Comparison of ENCODE assay signal across 30 cellular contexts in genomic region chr2:36393738-36394256, GRCh38. TPM values are rescaled to one million over a fixed set of nuclear protein-coding genes. Genes with fewer than 3 reads are reported as not detected.
A peak's percentile ranks its signal among the peaks of the same experiment; 100 is the strongest.
DNase-seq lines count a peak whose midpoint lies in the region; ATAC-seq and TF ChIP-seq lines count a peak whose summit lies in the region.
"Had no signal": no experiment of that assay in that cellular context is flagged by ENCODE, and none has a peak within 500 bp of the region (broad histone marks: within the 10 kb centered on the region; RNA-seq: fewer than 3 reads in every experiment).

No MANE protein-coding gene starts in this region.

- no peak for DNase-seq in left ventricle myocardium superior
- no peak for DNase-seq in Right ventricle myocardium inferior (ENCODE audit: missing footprints)
- no peak for DNase-seq in WTC11 (ENCODE audit: low spot score)
- no peak for DNase-seq in BE2C
- no peak for DNase-seq in midbrain (lab: John Stamatoyannopoulos, UW)
- DNase-seq in activated T-helper 2 cell treated with anti-CD3 and anti-CD28 coated beads, Interferon-gamma antibody, Interleukin-2, Interleukin-4, amounts not matched to agents 10 μg/mL and 5 μg/mL and 100 μg/mL, durations not matched to agents 14 hours and 24 hours and 36 hours (ENCODE audit: low spot score): no peak
- DNase-seq: ACHN; activated CD4-positive, alpha-beta T cell treated with anti-CD3 and anti-CD28 coated beads for 48 hours; activated naive CD4-positive, alpha-beta T cell treated with Interleukin-2 at 50 U/mL for 16 hours; activated T-cell treated with anti-CD3 and anti-CD28 coated beads, Interleukin-2, amount 50 U/mL, for 4 hours; adrenal gland; brain microvascular endothelial cell; C1 segment of cervical spinal cord; Calu3; colonic mucosa; endodermal cell; hippocampal formation; KG1; MV-4-11; NCI-H146; NCI-H2171 treated with DMSO at 0.1 percent for 48 hours; NCI-H524; nucleus accumbens; PC-9; T-helper 17 cell; upper lobe of left lung had no signal

- no peaks in the 10 kb centered on the region for H3K4me1 ChIP-seq in BE2C

- H3K9me3 ChIP-seq in neural cell (ENCODE audit: low read length) (no peaks in the 10 kb centered on the region), BE2C (no peaks in the 10 kb centered on the region)
- H3K9me3 ChIP-seq: adrenal gland, colonic mucosa, gastroesophageal sphincter, upper lobe of left lung had no signal

- no peak overlapping the region for H3K4me2 ChIP-seq in neural cell (ENCODE audit: low read length)
- H3K4me2 ChIP-seq: PC-9 had no signal

- peaks cover 3% of the 10 kb centered on the region; the same call in 1 of the 2 replicates for H3K36me3 Mint-ChIP-seq in WTC11
- no peaks in the 10 kb centered on the region for H3K36me3 Mint-ChIP-seq in activated T-helper 2 cell treated with anti-CD3 and anti-CD28 coated beads, Interferon-gamma antibody, Interleukin-2, Interleukin-4, amounts not matched to agents 10 μg/mL and 5 μg/mL and 100 μg/mL, durations not matched to agents 14 hours and 24 hours and 36 hours (ENCODE audit: low read depth)

- H3F3A ChIP-seq in neural cell (ENCODE audit: insufficient read depth, low read length, poor library complexity, severe bottlenecking): no peaks in the 10 kb centered on the region

- peak overlapping the region; percentile 12 for H3K27ac ChIP-seq in neural cell (ENCODE audit: low read length)
- H3K27ac ChIP-seq: adrenal gland, brain microvascular endothelial cell, PC-9 had no signal

- H3K4me3 Mint-ChIP-seq in WTC11: no peak overlapping the region
- H3K4me3 Mint-ChIP-seq in activated T-helper 2 cell treated with anti-CD3 and anti-CD28 coated beads, Interferon-gamma antibody, Interleukin-2, Interleukin-4, amounts not matched to agents 10 μg/mL and 5 μg/mL and 100 μg/mL, durations not matched to agents 14 hours and 24 hours and 36 hours (ENCODE audit: low read depth): no peak overlapping the region
- H3K4me3 Mint-ChIP-seq: activated T-cell treated with anti-CD3 and anti-CD28 coated beads, Interleukin-2, amount 50 U/mL, for 4 hours; endodermal cell; T-helper 17 cell had no signal

- peaks cover 38% of the 10 kb centered on the region for H3K4me1 Mint-ChIP-seq in WTC11
- no peaks in the 10 kb centered on the region for H3K4me1 Mint-ChIP-seq in activated T-helper 2 cell treated with anti-CD3 and anti-CD28 coated beads, Interferon-gamma antibody, Interleukin-2, Interleukin-4, amounts not matched to agents 10 μg/mL and 5 μg/mL and 100 μg/mL, durations not matched to agents 14 hours and 24 hours and 36 hours (ENCODE audit: low read depth)

- H4K20me1 ChIP-seq in neural cell (ENCODE audit: insufficient read depth): no peaks in the 10 kb centered on the region

- H3K9ac ChIP-seq in neural cell (ENCODE audit: low read length): no peak overlapping the region

- no peaks in the 10 kb centered on the region for H3K9me2 ChIP-seq in neural cell (ENCODE audit: insufficient read depth, low read length)

- peak overlapping the region; percentile 6 for H3K27ac Mint-ChIP-seq in WTC11
- no peak overlapping the region for H3K27ac Mint-ChIP-seq in activated T-helper 2 cell treated with anti-CD3 and anti-CD28 coated beads, Interferon-gamma antibody, Interleukin-2, Interleukin-4, amounts not matched to agents 10 μg/mL and 5 μg/mL and 100 μg/mL, durations not matched to agents 14 hours and 24 hours and 36 hours
- H3K27ac Mint-ChIP-seq: endodermal cell, T-helper 17 cell had no signal

- H3K9me3 Mint-ChIP-seq in WTC11: no peaks in the 10 kb centered on the region
- H3K9me3 Mint-ChIP-seq in activated T-helper 2 cell treated with anti-CD3 and anti-CD28 coated beads, Interferon-gamma antibody, Interleukin-2, Interleukin-4, amounts not matched to agents 10 μg/mL and 5 μg/mL and 100 μg/mL, durations not matched to agents 14 hours and 24 hours and 36 hours: no peaks in the 10 kb centered on the region
- H3K9me3 Mint-ChIP-seq: activated T-cell treated with anti-CD3 and anti-CD28 coated beads, Interleukin-2, amount 50 U/mL, for 4 hours; endodermal cell had no signal

- no peaks in the 10 kb centered on the region for H3K27me3 Mint-ChIP-seq in WTC11 (ENCODE audit: low read depth)
- H3K27me3 Mint-ChIP-seq in activated T-helper 2 cell treated with anti-CD3 and anti-CD28 coated beads, Interferon-gamma antibody, Interleukin-2, Interleukin-4, amounts not matched to agents 10 μg/mL and 5 μg/mL and 100 μg/mL, durations not matched to agents 14 hours and 24 hours and 36 hours (ENCODE audit: low read depth): peaks cover 10% of the 10 kb centered on the region

- ATAC-seq in left ventricle myocardium superior: peak; percentile 25
- ATAC-seq in Right ventricle myocardium inferior: no peak
- no peak for ATAC-seq in WTC11
- ATAC-seq in GM21737 (IDR thresholded peaks at IDR 0.05; ENCODE audit: unreplicated experiment): no peak
- ATAC-seq: activated T-cell treated with anti-CD3 and anti-CD28 coated beads, Interleukin-2, amount 50 U/mL, for 4 hours; gastroesophageal sphincter; T-helper 17 cell had no signal

- no peak overlapping the region for H2AFZ ChIP-seq in neural cell (ENCODE audit: low read depth, low read length)
- H2AFZ ChIP-seq: PC-9 had no signal

- no peak for TF ChIP-seq RAD21 in neural cell (conservative IDR thresholded peaks at IDR 0.05)

- intact Hi-C loops in left ventricle myocardium superior (cut with micrococcal nuclease): no loop called here
- intact Hi-C loops in Right ventricle myocardium inferior (cut with DNase I): no loop called here
- intact Hi-C loops in activated T-helper 2 cell treated with anti-CD3 and anti-CD28 coated beads, Interferon-gamma antibody, Interleukin-2, Interleukin-4, amounts not matched to agents 10 μg/mL and 5 μg/mL and 100 μg/mL, durations not matched to agents 14 hours and 24 hours and 36 hours (cut with micrococcal nuclease): no loop called here

- no peaks in the 10 kb centered on the region for H3K36me3 ChIP-seq in neural cell (ENCODE audit: insufficient read depth, low read length)
- no peaks in the 10 kb centered on the region for H3K36me3 ChIP-seq in BE2C
- H3K36me3 ChIP-seq: adrenal gland, colonic mucosa had no signal

- H3K27me3 ChIP-seq in neural cell (ENCODE audit: insufficient read depth, low read depth, low read length) (no peaks in the 10 kb centered on the region), BE2C (peaks cover 7% of the 10 kb centered on the region; the same call in 1 of the 2 replicates)
- H3K27me3 ChIP-seq: adrenal gland, brain microvascular endothelial cell, colonic mucosa, gastroesophageal sphincter, upper lobe of left lung had no signal

- no peak for TF ChIP-seq CTCF in WTC11 (IDR thresholded peaks at IDR 0.05)
- TF ChIP-seq CTCF in neural cell (IDR thresholded peaks at IDR 0.05; ENCODE audit: poor library complexity, severe bottlenecking): no peak
- TF ChIP-seq CTCF in BE2C (IDR thresholded peaks at IDR 0.05; ENCODE audit: low read depth, low read length): no peak

- no peak for TF ChIP-seq EP300 in neural cell (conservative IDR thresholded peaks at IDR 0.05; ENCODE audit: poor library complexity, severe bottlenecking)

- POLR2A ChIA-PET in WTC11 (lab: Charles Lee): no interaction called here

- H3K79me2 ChIP-seq in neural cell (replicated peaks; ENCODE audit: insufficient read depth, low read length): no peaks in the 10 kb centered on the region

- H3K4me3 ChIP-seq in neural cell (ENCODE audit: low read length): no peak overlapping the region
- no peak overlapping the region for H3K4me3 ChIP-seq in BE2C (ENCODE audit: low read depth, low read length)
- H3K4me3 ChIP-seq: adrenal gland, colonic mucosa, gastroesophageal sphincter, PC-9, skin epidermis, upper lobe of left lung had no signal

- CTCF ChIA-PET in WTC11 (lab: Charles Lee): interaction anchor here (0.8 to 1.4 kb wide), 3 partner anchors 18 to 377 kb away, joined by 3 to 10 read pairs (median 5); no protein-coding TSS in a partner anchor

TF ChIP-seq in WTC11, 78 proteins besides CTCF, POLR2A, EP300 and RAD21 (continues in another document):
- no peak for TF ChIP-seq SOX15 (CRISPR knock-in tag; IDR thresholded peaks at IDR 0.05)

TF ChIP-seq in neural cell, 6 proteins besides CTCF, POLR2A, EP300 and RAD21 (continues in another document):
- TF ChIP-seq POLR2AphosphoS5 (IDR thresholded peaks at IDR 0.05) (no peak), SMC3 (conservative IDR thresholded peaks at IDR 0.05; ENCODE audit: poor library complexity) (no peak), TAF1 (IDR thresholded peaks at IDR 0.05; ENCODE audit: low read depth) (no peak), EZH2 (IDR thresholded peaks at IDR 0.05; ENCODE audit: borderline replicate concordance, insufficient read depth, low read length, poor library complexity, severe bottlenecking) (no peak), REST (IDR thresholded peaks at IDR 0.05; ENCODE audit: borderline replicate concordance) (no peak)

RNA-seq across cellular contexts. Expression of gene CRIM1, which starts 38.2 kb away (rescaled TPM):
- total RNA-seq in left ventricle myocardium superior (26.0 TPM), Right ventricle myocardium inferior (21.7 TPM), WTC11 (2021) (24.1 to 25.1 TPM (median 24.3 TPM) in 3 replicates)
- 6.7 and 6.8 TPM in 2 replicates for polyA plus RNA-seq in neural cell
- 14.8 and 18.3 TPM in 2 replicates for polyA minus RNA-seq in neural cell
- not detected for polyA plus RNA-seq in BE2C (2012; ENCODE audit: insufficient read depth, insufficient read length, low read depth)
- 12.4 and 12.8 TPM in 2 replicates for total RNA-seq in activated T-helper 2 cell treated with anti-CD3 and anti-CD28 coated beads, Interferon-gamma antibody, Interleukin-2, Interleukin-4, amounts not matched to agents 10 μg/mL and 5 μg/mL and 100 μg/mL, durations not matched to agents 14 hours and 24 hours and 36 hours
